ENCODE assay signal across 25 cellular contexts in the genomic region with DNA sequence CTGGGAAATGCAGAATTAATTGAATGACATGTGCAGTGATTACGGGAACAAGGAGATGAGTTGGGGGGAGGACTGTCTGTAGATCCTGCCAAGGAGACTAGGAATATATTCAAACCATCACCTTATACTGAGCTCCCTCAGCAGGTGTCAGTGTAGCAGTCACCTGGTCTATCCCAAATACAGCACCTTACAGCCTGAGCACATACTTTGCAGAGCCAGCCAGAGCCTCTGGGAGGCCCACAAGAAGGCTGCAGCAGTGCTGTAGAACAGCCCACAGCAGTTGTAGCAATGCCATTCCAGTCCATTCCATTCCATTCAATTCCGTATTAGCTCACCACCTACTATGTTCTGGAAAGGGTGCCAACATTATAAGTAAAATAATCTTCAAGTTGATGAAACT.
"Had no signal": no experiment of that assay in that cellular context is flagged by ENCODE, and none has a peak within 500 bp of the region (broad histone marks: within the 10 kb centered on the region; RNA-seq: fewer than 3 reads in every experiment).

No MANE protein-coding gene starts in this region.

- H3K4me3 ChIP-seq: stomach, suprapubic skin, tibial artery had no signal

- H3K27me3 Mint-ChIP-seq: activated naive CD4-positive, alpha-beta T cell treated with anti-CD3 and anti-CD28 coated beads, Interleukin-2, amount 10 ng/mL, durations not matched to agents 7 days and 5 days; stimulated activated naive B cell treated with anti-CD40 and anti-IgM and Interleukin-4, amounts not matched to agents 10 μg/mL and 1 μg/mL and 100 μg/mL, for 72 hours had no signal

- H3K36me3 Mint-ChIP-seq: activated naive CD4-positive, alpha-beta T cell treated with anti-CD3 and anti-CD28 coated beads, Interleukin-2, amount 10 ng/mL, durations not matched to agents 7 days and 5 days; activated naive CD8-positive, alpha-beta T cell treated with anti-CD3 and anti-CD28 coated beads, Interleukin-2, amount 10 ng/mL, durations not matched to agents 7 days and 5 days; stimulated activated naive B cell treated with anti-CD40 and anti-IgM and Interleukin-4, amounts not matched to agents 10 μg/mL and 1 μg/mL and 100 μg/mL, for 72 hours had no signal

- H3K9ac ChIP-seq: parathyroid adenoma had no signal

- H3K27ac Mint-ChIP-seq: activated naive CD4-positive, alpha-beta T cell treated with anti-CD3 and anti-CD28 coated beads, Interleukin-2, amount 10 ng/mL, durations not matched to agents 7 days and 5 days; activated naive CD8-positive, alpha-beta T cell treated with anti-CD3 and anti-CD28 coated beads, Interleukin-2, amount 10 ng/mL, durations not matched to agents 7 days and 5 days; activated T-helper 1 cell treated with anti-CD3 and anti-CD28 coated beads, Interleukin-12 subunit alpha, Interleukin-12 subunit beta, Interleukin-2, Interleukin-4 antibody, amounts not matched to agents 30 ng/mL and 10 ng/mL and 1 ng/mL, durations not matched to agents 14 hours and 24 hours and 36 hours; nephron progenitor cell; stimulated activated naive B cell treated with anti-CD40 and anti-IgM and Interleukin-4, amounts not matched to agents 10 μg/mL and 1 μg/mL and 100 μg/mL, for 72 hours had no signal

- H3K36me3 ChIP-seq: stomach, suprapubic skin, tibial artery, WERI-Rb-1 had no signal

- H3K9me3 Mint-ChIP-seq: activated naive CD4-positive, alpha-beta T cell treated with anti-CD3 and anti-CD28 coated beads, Interleukin-2, amount 10 ng/mL, durations not matched to agents 7 days and 5 days; activated naive CD8-positive, alpha-beta T cell treated with anti-CD3 and anti-CD28 coated beads, Interleukin-2, amount 10 ng/mL, durations not matched to agents 7 days and 5 days; activated T-helper 1 cell treated with anti-CD3 and anti-CD28 coated beads, Interleukin-12 subunit alpha, Interleukin-12 subunit beta, Interleukin-2, Interleukin-4 antibody, amounts not matched to agents 30 ng/mL and 10 ng/mL and 1 ng/mL, durations not matched to agents 14 hours and 24 hours and 36 hours; central memory CD8-positive, alpha-beta T cell; nephron progenitor cell had no signal

- H3K79me2 ChIP-seq: parathyroid adenoma had no signal

- H3K9me3 ChIP-seq: stomach, suprapubic skin, tibial artery had no signal

- H3K4me1 Mint-ChIP-seq: activated naive CD4-positive, alpha-beta T cell treated with anti-CD3 and anti-CD28 coated beads, Interleukin-2, amount 10 ng/mL, durations not matched to agents 7 days and 5 days; nephron progenitor cell had no signal

- H3K27me3 ChIP-seq: suprapubic skin, tibial artery had no signal

- DNase-seq: activated CD4-positive, alpha-beta T cell treated with anti-CD3 and anti-CD28 coated beads for 48 hours; activated CD4-positive, alpha-beta T cell treated with anti-CD3 and anti-CD28 coated beads, Interleukin-2, amount 50 U/mL, for 48 hours; activated CD8-positive, alpha-beta memory T cell treated with anti-CD3 and anti-CD28 coated beads for 24 hours; activated gamma-delta T cell; activated naive CD4-positive, alpha-beta T cell treated with anti-CD3 and anti-CD28 coated beads, Interleukin-2, amount 10 ng/mL, durations not matched to agents 7 days and 5 days; activated naive CD8-positive, alpha-beta T cell treated with anti-CD3 and anti-CD28 coated beads, Interleukin-2, amount 10 ng/mL, durations not matched to agents 7 days and 5 days; effector memory CD4-positive, alpha-beta T cell; foreskin fibroblast; head of caudate nucleus; kidney; left colon; mammary epithelial cell; nephron progenitor cell; right cardiac atrium; stimulated activated CD4-positive, alpha-beta T cell treated with anti-CD3 and anti-CD28 coated beads, Interleukin-15, amount 100 ng/mL, for 24 hours; stimulated activated CD4-positive, alpha-beta T cell treated with anti-CD3 and anti-CD28 coated beads, Interleukin-2, amount 100 ng/mL, for 24 hours; stimulated activated naive B cell treated with anti-CD40 and anti-IgM and Interleukin-4, amounts not matched to agents 10 μg/mL and 1 μg/mL and 100 μg/mL, for 72 hours; stomach; WERI-Rb-1 had no signal

- H3K4me3 Mint-ChIP-seq: activated naive CD4-positive, alpha-beta T cell treated with anti-CD3 and anti-CD28 coated beads, Interleukin-2, amount 10 ng/mL, durations not matched to agents 7 days and 5 days; activated naive CD8-positive, alpha-beta T cell treated with anti-CD3 and anti-CD28 coated beads, Interleukin-2, amount 10 ng/mL, durations not matched to agents 7 days and 5 days; activated T-helper 1 cell treated with anti-CD3 and anti-CD28 coated beads, Interleukin-12 subunit alpha, Interleukin-12 subunit beta, Interleukin-2, Interleukin-4 antibody, amounts not matched to agents 30 ng/mL and 10 ng/mL and 1 ng/mL, durations not matched to agents 14 hours and 24 hours and 36 hours; central memory CD8-positive, alpha-beta T cell; nephron progenitor cell; stimulated activated naive B cell treated with anti-CD40 and anti-IgM and Interleukin-4, amounts not matched to agents 10 μg/mL and 1 μg/mL and 100 μg/mL, for 72 hours had no signal

- H2AFZ ChIP-seq: parathyroid adenoma had no signal

- ATAC-seq: activated CD4-positive, CD25-positive, alpha-beta regulatory T cell treated with anti-CD3 and anti-CD28 coated beads, Interleukin-2, amount 50 U/mL, for 24 hours; left colon; right cardiac atrium had no signal

- H3K27ac ChIP-seq: parathyroid adenoma, stomach, suprapubic skin, tibial artery, WERI-Rb-1 had no signal

- H3K4me1 ChIP-seq: parathyroid adenoma, stomach, suprapubic skin, tibial artery had no signal
